In the genomic region with DNA sequence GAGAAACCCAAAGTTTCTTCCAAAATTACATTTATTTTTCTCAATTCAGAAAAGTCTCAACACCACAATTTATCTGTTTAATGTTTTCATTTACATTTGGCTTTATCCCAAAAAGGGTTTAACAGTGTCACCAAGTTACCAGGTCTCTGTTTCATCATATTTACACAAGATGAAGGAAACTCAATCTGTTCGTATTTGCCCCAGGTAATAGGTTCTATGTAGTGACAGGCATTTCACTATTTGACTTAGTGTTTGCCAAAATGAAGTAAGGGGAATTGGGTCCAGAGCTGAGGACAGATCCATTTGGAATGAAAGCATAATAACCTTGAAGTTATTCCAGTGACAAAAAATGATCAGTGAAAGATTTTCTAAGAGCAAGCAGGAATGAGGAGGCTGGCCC, we compare ENCODE assay signal across 2 cellular contexts.
TF ChIP-seq lines count a peak whose summit lies in the region.

No MANE protein-coding gene starts in this region.

TF ChIP-seq in A549, 52 proteins besides CTCF, POLR2A, EP300 and RAD21 (continued from another document):
- TF ChIP-seq ZNF302 (CRISPR knock-in tag; IDR thresholded peaks at IDR 0.05): no peak
- TF ChIP-seq PHF8 (IDR thresholded peaks at IDR 0.05; ENCODE audit: borderline replicate concordance, low read depth): no peak
- no peak for TF ChIP-seq PBX3 (IDR thresholded peaks at IDR 0.05)

TF ChIP-seq in GM23338, 12 proteins besides CTCF, POLR2A, EP300 and RAD21 (continued from another document):
- TF ChIP-seq ZNF462 (CRISPR knock-in tag; IDR thresholded peaks at IDR 0.05) (no peak), CREB1 (CRISPR knock-in tag; IDR thresholded peaks at IDR 0.05; ENCODE audit: low read depth) (no peak), ZNF114 (CRISPR knock-in tag; IDR thresholded peaks at IDR 0.05) (no peak), STAT1 (IDR thresholded peaks at IDR 0.05; ENCODE audit: unreplicated experiment) (no peak), EZH2phosphoT487 (IDR thresholded peaks at IDR 0.05; ENCODE audit: unreplicated experiment) (no peak), EZH2 (IDR thresholded peaks at IDR 0.05; ENCODE audit: low read depth, unreplicated experiment) (no peak), NANOG (IDR thresholded peaks at IDR 0.05; ENCODE audit: borderline replicate concordance) (no peak), POLR2AphosphoS5 (IDR thresholded peaks at IDR 0.05; ENCODE audit: low read depth) (no peak), ZNF331 (CRISPR knock-in tag; IDR thresholded peaks at IDR 0.05; ENCODE audit: low read depth) (no peak)
- TF ChIP-seq, protein P1, sequence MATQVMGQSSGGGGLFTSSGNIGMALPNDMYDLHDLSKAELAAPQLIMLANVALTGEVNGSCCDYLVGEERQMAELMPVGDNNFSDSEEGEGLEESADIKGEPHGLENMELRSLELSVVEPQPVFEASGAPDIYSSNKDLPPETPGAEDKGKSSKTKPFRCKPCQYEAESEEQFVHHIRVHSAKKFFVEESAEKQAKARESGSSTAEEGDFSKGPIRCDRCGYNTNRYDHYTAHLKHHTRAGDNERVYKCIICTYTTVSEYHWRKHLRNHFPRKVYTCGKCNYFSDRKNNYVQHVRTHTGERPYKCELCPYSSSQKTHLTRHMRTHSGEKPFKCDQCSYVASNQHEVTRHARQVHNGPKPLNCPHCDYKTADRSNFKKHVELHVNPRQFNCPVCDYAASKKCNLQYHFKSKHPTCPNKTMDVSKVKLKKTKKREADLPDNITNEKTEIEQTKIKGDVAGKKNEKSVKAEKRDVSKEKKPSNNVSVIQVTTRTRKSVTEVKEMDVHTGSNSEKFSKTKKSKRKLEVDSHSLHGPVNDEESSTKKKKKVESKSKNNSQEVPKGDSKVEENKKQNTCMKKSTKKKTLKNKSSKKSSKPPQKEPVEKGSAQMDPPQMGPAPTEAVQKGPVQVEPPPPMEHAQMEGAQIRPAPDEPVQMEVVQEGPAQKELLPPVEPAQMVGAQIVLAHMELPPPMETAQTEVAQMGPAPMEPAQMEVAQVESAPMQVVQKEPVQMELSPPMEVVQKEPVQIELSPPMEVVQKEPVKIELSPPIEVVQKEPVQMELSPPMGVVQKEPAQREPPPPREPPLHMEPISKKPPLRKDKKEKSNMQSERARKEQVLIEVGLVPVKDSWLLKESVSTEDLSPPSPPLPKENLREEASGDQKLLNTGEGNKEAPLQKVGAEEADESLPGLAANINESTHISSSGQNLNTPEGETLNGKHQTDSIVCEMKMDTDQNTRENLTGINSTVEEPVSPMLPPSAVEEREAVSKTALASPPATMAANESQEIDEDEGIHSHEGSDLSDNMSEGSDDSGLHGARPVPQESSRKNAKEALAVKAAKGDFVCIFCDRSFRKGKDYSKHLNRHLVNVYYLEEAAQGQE (IDR thresholded peaks at IDR 0.05; ENCODE audit: unreplicated experiment): no peak
- TF ChIP-seq, protein P2, sequence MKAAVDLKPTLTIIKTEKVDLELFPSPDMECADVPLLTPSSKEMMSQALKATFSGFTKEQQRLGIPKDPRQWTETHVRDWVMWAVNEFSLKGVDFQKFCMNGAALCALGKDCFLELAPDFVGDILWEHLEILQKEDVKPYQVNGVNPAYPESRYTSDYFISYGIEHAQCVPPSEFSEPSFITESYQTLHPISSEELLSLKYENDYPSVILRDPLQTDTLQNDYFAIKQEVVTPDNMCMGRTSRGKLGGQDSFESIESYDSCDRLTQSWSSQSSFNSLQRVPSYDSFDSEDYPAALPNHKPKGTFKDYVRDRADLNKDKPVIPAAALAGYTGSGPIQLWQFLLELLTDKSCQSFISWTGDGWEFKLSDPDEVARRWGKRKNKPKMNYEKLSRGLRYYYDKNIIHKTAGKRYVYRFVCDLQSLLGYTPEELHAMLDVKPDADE (IDR thresholded peaks at IDR 0.05): no peak
